In the genomic region with DNA sequence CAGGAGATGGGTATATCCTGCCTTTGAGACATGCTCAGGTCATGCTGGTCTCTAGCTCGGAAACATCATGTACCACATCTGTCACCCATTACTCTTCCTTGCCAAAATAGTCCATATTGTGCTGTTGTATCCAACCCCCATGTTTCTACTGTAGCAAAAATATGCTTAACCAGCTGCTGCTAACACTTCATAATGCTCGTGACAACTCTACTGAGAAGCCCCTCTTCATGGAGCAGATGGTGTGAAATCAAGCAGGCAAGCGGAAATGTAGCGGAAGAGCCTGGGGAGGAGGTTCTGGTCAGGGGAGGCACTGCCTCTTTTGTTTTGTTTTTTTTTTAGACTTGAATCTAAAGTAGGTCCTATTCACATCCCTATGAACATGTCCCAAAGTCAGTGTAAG, we compare ENCODE assay signal across 16 cellular contexts.
DNase-seq lines count a peak whose midpoint lies in the region; ATAC-seq lines count a peak whose summit lies in the region.
"Had no signal": no experiment of that assay in that cellular context is flagged by ENCODE, and none has a peak within 500 bp of the region (broad histone marks: within the 10 kb centered on the region; RNA-seq: fewer than 3 reads in every experiment).

No MANE protein-coding gene starts in this region.

- no peaks in the 10 kb centered on the region for H3K9me3 Mint-ChIP-seq in stimulated activated effector memory CD8-positive, alpha-beta T cell treated with anti-CD3 and anti-CD28 coated beads, Interleukin-12 subunit alpha, Interleukin-12 subunit beta, amount 100 ng/mL, for 72 hours

- DNase-seq in Ammon's horn (ENCODE audit: low spot score) (peak; percentile 21), LHCN-M2 (ENCODE audit: low read depth) (peak; percentile 50), NCI-H524 treated with DMSO at 0.1 percent for 48 hours (lab: John Stamatoyannopoulos, UW) (peak; percentile 98), foreskin melanocyte (peak; percentile 56), RKO (ENCODE audit: low spot score) (no peak), dermis blood vessel endothelial cell (no peak)
- DNase-seq in stimulated activated effector memory CD8-positive, alpha-beta T cell treated with anti-CD3 and anti-CD28 coated beads, Interleukin-12 subunit alpha, Interleukin-12 subunit beta, amount 100 ng/mL, for 72 hours (ENCODE audit: low spot score in 2 of 2) = no peak
- DNase-seq: DMS153, H9, MG63, NCI-H1092, NCI-H146, NCI-H510A, Peyer's patch, Right ventricle myocardium superior had no signal

- ATAC-seq in GM18909 (IDR thresholded peaks at IDR 0.05; ENCODE audit: poor library complexity, unreplicated experiment) = no peak
- no peak for ATAC-seq in stimulated activated effector memory CD8-positive, alpha-beta T cell treated with anti-CD3 and anti-CD28 coated beads, Interleukin-12 subunit alpha, Interleukin-12 subunit beta, amount 100 ng/mL, for 72 hours

- H3K27ac Mint-ChIP-seq in stimulated activated effector memory CD8-positive, alpha-beta T cell treated with anti-CD3 and anti-CD28 coated beads, Interleukin-12 subunit alpha, Interleukin-12 subunit beta, amount 100 ng/mL, for 72 hours = no peak overlapping the region
- H3K27ac Mint-ChIP-seq: H9 had no signal

- no peak overlapping the region for H3K4me3 Mint-ChIP-seq in stimulated activated effector memory CD8-positive, alpha-beta T cell treated with anti-CD3 and anti-CD28 coated beads, Interleukin-12 subunit alpha, Interleukin-12 subunit beta, amount 100 ng/mL, for 72 hours
- H3K4me3 Mint-ChIP-seq: H9 had no signal

- H3K4me1 Mint-ChIP-seq in stimulated activated effector memory CD8-positive, alpha-beta T cell treated with anti-CD3 and anti-CD28 coated beads, Interleukin-12 subunit alpha, Interleukin-12 subunit beta, amount 100 ng/mL, for 72 hours = no peaks in the 10 kb centered on the region

- no peaks in the 10 kb centered on the region for H3K36me3 Mint-ChIP-seq in stimulated activated effector memory CD8-positive, alpha-beta T cell treated with anti-CD3 and anti-CD28 coated beads, Interleukin-12 subunit alpha, Interleukin-12 subunit beta, amount 100 ng/mL, for 72 hours

Comparison
In these comparisons a context has a peak if more than half of its experiments do, and no peak if none do; other contexts are left out.
1. DNase-seq: peak in Ammon's horn (single experiment), LHCN-M2 (single experiment), NCI-H524 treated with DMSO at 0.1 percent for 48 hours (single experiment) and foreskin melanocyte (single experiment); none in RKO (single experiment), dermis blood vessel endothelial cell (single experiment) and stimulated activated effector memory CD8-positive, alpha-beta T cell treated with anti-CD3 and anti-CD28 coated beads, Interleukin-12 subunit alpha, Interleukin-12 subunit beta, amount 100 ng/mL, for 72 hours (0 of 2).